19 cellular contexts compared by ENCODE assay signal in the genomic region with DNA sequence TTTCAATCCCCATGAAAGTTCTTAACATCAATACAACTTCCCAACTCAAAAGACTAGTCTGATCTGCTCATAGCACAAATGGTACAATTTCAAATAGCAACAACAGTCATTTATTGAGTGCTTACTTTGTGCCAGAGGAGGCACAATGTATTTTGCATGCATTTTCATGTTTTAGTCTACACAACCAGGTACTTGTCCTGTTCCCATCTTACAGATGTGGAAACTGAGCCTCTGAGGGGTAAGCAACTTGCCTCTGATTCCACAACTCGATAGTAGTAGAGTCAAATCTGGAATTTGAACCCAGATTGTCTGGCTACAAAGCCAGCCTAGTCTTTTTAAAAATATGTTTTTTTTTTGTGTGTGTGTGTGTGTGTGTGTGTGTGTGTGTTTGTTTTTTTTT.
"Had no signal": no experiment of that assay in that cellular context is flagged by ENCODE, and none has a peak within 500 bp of the region (broad histone marks: within the 10 kb centered on the region; RNA-seq: fewer than 3 reads in every experiment).

No MANE protein-coding gene starts in this region.

- H3K27me3 ChIP-seq: esophagus muscularis mucosa, gastrocnemius medialis, heart right ventricle, left lung, ovary, stomach had no signal

- H3K9me3 Mint-ChIP-seq: naive B cell had no signal

- H3K27ac ChIP-seq: epithelial cell of prostate, esophagus muscularis mucosa, gastrocnemius medialis, left lung, lower lobe of right lung, ovary, stomach had no signal

- H3K27me3 Mint-ChIP-seq: naive B cell had no signal

- H3K9me3 ChIP-seq: esophagus muscularis mucosa, gastrocnemius medialis, left lung, lower lobe of right lung, ovary, stomach, thoracic aorta had no signal

- H3K36me3 ChIP-seq: esophagus muscularis mucosa, left lung, lower lobe of right lung, ovary, thoracic aorta had no signal

- H3K4me3 Mint-ChIP-seq: naive B cell had no signal

- ATAC-seq: lower lobe of right lung had no signal

- H3K4me3 ChIP-seq: esophagus muscularis mucosa, gastrocnemius medialis, heart right ventricle, left lung, lower lobe of right lung, ovary, stomach, thoracic aorta had no signal

- DNase-seq: effector memory CD4-positive, alpha-beta T cell; gastrocnemius medialis; heart right ventricle; hypothalamus; islet precursor cell; left lung; lower lobe of right lung; naive B cell; ovary; right cardiac atrium; small intestine; stimulated activated CD4-positive, alpha-beta T cell treated with anti-CD3 and anti-CD28 coated beads, Interleukin-12 subunit alpha, Interleukin-12 subunit beta, amount 100 ng/mL, for 4 hours; stimulated activated naive CD4-positive, alpha-beta T cell; stomach; substantia nigra; trophoblast cell had no signal

- H3K36me3 Mint-ChIP-seq: naive B cell had no signal

- H3K4me1 ChIP-seq: left lung had no signal
